In genomic region chr18:72742002-72742401, GRCh38 we compare ENCODE assay signal across 14 cellular contexts.
"Had no signal": no experiment of that assay in that cellular context is flagged by ENCODE, and none has a peak within 500 bp of the region (broad histone marks: within the 10 kb centered on the region; RNA-seq: fewer than 3 reads in every experiment).

No MANE protein-coding gene starts in this region.

- H3K9me3 ChIP-seq: thoracic aorta had no signal

- H3K27me3 ChIP-seq: hepatocyte had no signal

- H3K79me2 ChIP-seq: hepatocyte had no signal

- H2AFZ ChIP-seq: hepatocyte had no signal

- H3K27ac ChIP-seq: hepatocyte, thoracic aorta had no signal

- H3K36me3 ChIP-seq: thoracic aorta had no signal

- H3K9me3 Mint-ChIP-seq: nephron progenitor cell; stimulated activated naive CD8-positive, alpha-beta T cell treated with anti-CD3 and anti-CD28 coated beads, Interleukin-15, amount 100 ng/mL, for 72 hours; T-helper 2 cell treated with Interferon-gamma antibody and Interleukin-4, amounts not matched to agents 5 μg/mL and 100 μg/mL, for 36 hours had no signal

- H3K27me3 Mint-ChIP-seq: activated naive CD8-positive, alpha-beta T cell; stimulated activated naive CD8-positive, alpha-beta T cell treated with anti-CD3 and anti-CD28 coated beads, Interleukin-15, amount 100 ng/mL, for 72 hours had no signal

- ATAC-seq: activated CD4-positive, CD25-positive, alpha-beta regulatory T cell treated with anti-CD3 and anti-CD28 coated beads, Interleukin-2, amount 50 U/mL, for 24 hours; stimulated activated naive CD8-positive, alpha-beta T cell treated with anti-CD3 and anti-CD28 coated beads, Interleukin-15, amount 100 ng/mL, for 72 hours had no signal

- H3K27ac Mint-ChIP-seq: activated naive CD8-positive, alpha-beta T cell; nephron progenitor cell; stimulated activated naive CD8-positive, alpha-beta T cell treated with anti-CD3 and anti-CD28 coated beads, Interleukin-15, amount 100 ng/mL, for 72 hours; T-helper 2 cell treated with Interferon-gamma antibody and Interleukin-4, amounts not matched to agents 5 μg/mL and 100 μg/mL, for 36 hours had no signal

- H3K4me2 ChIP-seq: hepatocyte had no signal

- DNase-seq: activated CD4-positive, alpha-beta T cell treated with anti-CD3 and anti-CD28 coated beads, Interleukin-2, amount 50 U/mL, for 48 hours; activated gamma-delta T cell; activated T-cell treated with anti-CD3 and anti-CD28 coated beads, Interleukin-2, amount 50 U/mL, for 48 hours; kidney glomerular epithelial cell; mammary epithelial cell; nephron progenitor cell; stimulated activated CD4-positive, alpha-beta T cell treated with anti-CD3 and anti-CD28 coated beads, Interleukin-4, amount 100 ng/mL, for 4 hours; stimulated activated naive CD8-positive, alpha-beta T cell treated with anti-CD3 and anti-CD28 coated beads, Interleukin-15, amount 100 ng/mL, for 72 hours had no signal

- H3K4me3 ChIP-seq: hepatocyte, thoracic aorta had no signal

- H3K4me1 Mint-ChIP-seq: nephron progenitor cell; stimulated activated naive CD8-positive, alpha-beta T cell treated with anti-CD3 and anti-CD28 coated beads, Interleukin-15, amount 100 ng/mL, for 72 hours had no signal

- H3K4me3 Mint-ChIP-seq: activated naive CD8-positive, alpha-beta T cell; nephron progenitor cell; stimulated activated naive CD8-positive, alpha-beta T cell treated with anti-CD3 and anti-CD28 coated beads, Interleukin-15, amount 100 ng/mL, for 72 hours; T-helper 2 cell treated with Interferon-gamma antibody and Interleukin-4, amounts not matched to agents 5 μg/mL and 100 μg/mL, for 36 hours had no signal

- H3K36me3 Mint-ChIP-seq: activated naive CD8-positive, alpha-beta T cell had no signal

- FAIRE-seq: frontal cortex had no signal
